9 cellular contexts compared by ENCODE assay signal in genomic region chr2:42722328-42723190, GRCh38. TPM values are rescaled to one million over a fixed set of nuclear protein-coding genes. Genes with fewer than 3 reads are reported as not detected.
A peak's percentile ranks its signal among the peaks of the same experiment; 100 is the strongest.
DNase-seq lines count a peak whose midpoint lies in the region; ATAC-seq lines count a peak whose summit lies in the region.
"Had no signal": no experiment of that assay in that cellular context is flagged by ENCODE, and none has a peak within 500 bp of the region (broad histone marks: within the 10 kb centered on the region; RNA-seq: fewer than 3 reads in every experiment).

No MANE protein-coding gene starts in this region.

- peak overlapping the region; percentile 69 for H3K27ac Mint-ChIP-seq in activated CD4-positive, alpha-beta T cell treated with anti-CD3 and anti-CD28 coated beads for 36 hours
- peak overlapping the region; percentile 45 for H3K27ac Mint-ChIP-seq in activated T-helper 1 cell treated with anti-CD3 and anti-CD28 coated beads, Interleukin-12 subunit alpha, Interleukin-12 subunit beta, Interleukin-2, Interleukin-4 antibody, amounts not matched to agents 30 ng/mL and 10 ng/mL and 1 ng/mL, durations not matched to agents 14 hours and 24 hours and 36 hours
- H3K27ac Mint-ChIP-seq in stimulated activated memory B cell treated with anti-CD40 and anti-IgM and Interleukin-4, amounts not matched to agents 10 μg/mL and 1 μg/mL and 100 μg/mL, for 72 hours: peak overlapping the region; percentile 79
- H3K27ac Mint-ChIP-seq: activated naive CD4-positive, alpha-beta T cell treated with anti-CD3 and anti-CD28 coated beads, Interleukin-2, amount 50 U/mL, for 24 hours had no signal

- H3K9me3 Mint-ChIP-seq in activated CD4-positive, alpha-beta T cell treated with anti-CD3 and anti-CD28 coated beads for 36 hours (ENCODE audit: low read depth): no peaks in the 10 kb centered on the region
- no peaks in the 10 kb centered on the region for H3K9me3 Mint-ChIP-seq in activated T-helper 1 cell treated with anti-CD3 and anti-CD28 coated beads, Interleukin-12 subunit alpha, Interleukin-12 subunit beta, Interleukin-2, Interleukin-4 antibody, amounts not matched to agents 30 ng/mL and 10 ng/mL and 1 ng/mL, durations not matched to agents 14 hours and 24 hours and 36 hours
- no peaks in the 10 kb centered on the region for H3K9me3 Mint-ChIP-seq in stimulated activated memory B cell treated with anti-CD40 and anti-IgM and Interleukin-4, amounts not matched to agents 10 μg/mL and 1 μg/mL and 100 μg/mL, for 72 hours
- H3K9me3 Mint-ChIP-seq: activated naive CD4-positive, alpha-beta T cell treated with anti-CD3 and anti-CD28 coated beads, Interleukin-2, amount 50 U/mL, for 24 hours had no signal

- no peaks in the 10 kb centered on the region for H3K27me3 ChIP-seq in H7 (ENCODE audit: control insufficient read depth, insufficient read depth, low read length)

- in situ Hi-C loops in KBM-7 (cut with MboI; ENCODE audit: low pct_unique_long_range_greater_than_20kb, low sequenced_read_pairs): no loop called here

- H3K36me3 Mint-ChIP-seq in activated CD4-positive, alpha-beta T cell treated with anti-CD3 and anti-CD28 coated beads for 36 hours (ENCODE audit: low read depth): peaks cover 6% of the 10 kb centered on the region
- peaks cover 4% of the 10 kb centered on the region for H3K36me3 Mint-ChIP-seq in activated T-helper 1 cell treated with anti-CD3 and anti-CD28 coated beads, Interleukin-12 subunit alpha, Interleukin-12 subunit beta, Interleukin-2, Interleukin-4 antibody, amounts not matched to agents 30 ng/mL and 10 ng/mL and 1 ng/mL, durations not matched to agents 14 hours and 24 hours and 36 hours (ENCODE audit: low read depth)
- H3K36me3 Mint-ChIP-seq in stimulated activated memory B cell treated with anti-CD40 and anti-IgM and Interleukin-4, amounts not matched to agents 10 μg/mL and 1 μg/mL and 100 μg/mL, for 72 hours: peaks cover 6% of the 10 kb centered on the region

- H3K27me3 Mint-ChIP-seq in activated CD4-positive, alpha-beta T cell treated with anti-CD3 and anti-CD28 coated beads for 36 hours: no peaks in the 10 kb centered on the region
- no peaks in the 10 kb centered on the region for H3K27me3 Mint-ChIP-seq in activated T-helper 1 cell treated with anti-CD3 and anti-CD28 coated beads, Interleukin-12 subunit alpha, Interleukin-12 subunit beta, Interleukin-2, Interleukin-4 antibody, amounts not matched to agents 30 ng/mL and 10 ng/mL and 1 ng/mL, durations not matched to agents 14 hours and 24 hours and 36 hours (ENCODE audit: insufficient read depth)
- no peaks in the 10 kb centered on the region for H3K27me3 Mint-ChIP-seq in stimulated activated memory B cell treated with anti-CD40 and anti-IgM and Interleukin-4, amounts not matched to agents 10 μg/mL and 1 μg/mL and 100 μg/mL, for 72 hours
- H3K27me3 Mint-ChIP-seq: activated naive CD4-positive, alpha-beta T cell treated with anti-CD3 and anti-CD28 coated beads, Interleukin-2, amount 50 U/mL, for 24 hours had no signal

- no peak overlapping the region for H3K4me3 Mint-ChIP-seq in activated CD4-positive, alpha-beta T cell treated with anti-CD3 and anti-CD28 coated beads for 36 hours
- H3K4me3 Mint-ChIP-seq in activated T-helper 1 cell treated with anti-CD3 and anti-CD28 coated beads, Interleukin-12 subunit alpha, Interleukin-12 subunit beta, Interleukin-2, Interleukin-4 antibody, amounts not matched to agents 30 ng/mL and 10 ng/mL and 1 ng/mL, durations not matched to agents 14 hours and 24 hours and 36 hours: peak overlapping the region; percentile 11
- peak overlapping the region; percentile 27 for H3K4me3 Mint-ChIP-seq in stimulated activated memory B cell treated with anti-CD40 and anti-IgM and Interleukin-4, amounts not matched to agents 10 μg/mL and 1 μg/mL and 100 μg/mL, for 72 hours
- H3K4me3 Mint-ChIP-seq: activated naive CD4-positive, alpha-beta T cell treated with anti-CD3 and anti-CD28 coated beads, Interleukin-2, amount 50 U/mL, for 24 hours had no signal

- ATAC-seq in activated CD4-positive, alpha-beta T cell treated with anti-CD3 and anti-CD28 coated beads for 36 hours: peak; percentile 95
- ATAC-seq in GM21737 (IDR thresholded peaks at IDR 0.05; ENCODE audit: unreplicated experiment): peak; percentile 96
- peak; percentile 92 for ATAC-seq in left ventricle myocardium superior
- ATAC-seq in stimulated activated memory B cell treated with anti-CD40 and anti-IgM and Interleukin-4, amounts not matched to agents 10 μg/mL and 1 μg/mL and 100 μg/mL, for 72 hours: peak; percentile 97

- DNase-seq in activated CD4-positive, alpha-beta T cell treated with anti-CD3 and anti-CD28 coated beads for 36 hours: peak; percentile 70
- no peak for DNase-seq in activated CD4-positive, alpha-beta T cell treated with anti-CD3 and anti-CD28 coated beads, Interleukin-2, amount 50 U/mL, for 1 hour
- DNase-seq in KBM-7: peak; percentile 9
- peak; percentile 28 for DNase-seq in activated T-helper 1 cell treated with anti-CD3 and anti-CD28 coated beads, Interleukin-12 subunit alpha, Interleukin-12 subunit beta, Interleukin-2, Interleukin-4 antibody, amounts not matched to agents 30 ng/mL and 10 ng/mL and 1 ng/mL, durations not matched to agents 14 hours and 24 hours and 36 hours (ENCODE audit: low spot score)
- peak; percentile 33 for DNase-seq in left ventricle myocardium superior
- DNase-seq in H7: no peak

- CTCF ChIA-PET in activated CD4-positive, alpha-beta T cell treated with anti-CD3 and anti-CD28 coated beads for 36 hours (lab: Charles Lee): interaction anchor here (0.7 kb wide), 1 partner anchor 9 kb away, joined by 3 read pairs; no protein-coding TSS in a partner anchor

- POLR2A ChIA-PET in activated CD4-positive, alpha-beta T cell treated with anti-CD3 and anti-CD28 coated beads for 36 hours (lab: Charles Lee): no interaction called here

- intact Hi-C loops in activated CD4-positive, alpha-beta T cell treated with anti-CD3 and anti-CD28 coated beads for 36 hours (cut with DNase I, micrococcal nuclease): no loop called here
- intact Hi-C loops in activated T-helper 1 cell treated with anti-CD3 and anti-CD28 coated beads, Interleukin-12 subunit alpha, Interleukin-12 subunit beta, Interleukin-2, Interleukin-4 antibody, amounts not matched to agents 30 ng/mL and 10 ng/mL and 1 ng/mL, durations not matched to agents 14 hours and 24 hours and 36 hours (cut with micrococcal nuclease): loop anchor here (1.0 to 10.0 kb wide), 3 partner anchors 70 to 702 kb away; partner anchors contain the start of gene HAAO
- intact Hi-C loops in left ventricle myocardium superior (cut with micrococcal nuclease): no loop called here

- peaks cover 20% of the 10 kb centered on the region for H3K4me1 Mint-ChIP-seq in activated CD4-positive, alpha-beta T cell treated with anti-CD3 and anti-CD28 coated beads for 36 hours
- peaks cover 13% of the 10 kb centered on the region for H3K4me1 Mint-ChIP-seq in activated T-helper 1 cell treated with anti-CD3 and anti-CD28 coated beads, Interleukin-12 subunit alpha, Interleukin-12 subunit beta, Interleukin-2, Interleukin-4 antibody, amounts not matched to agents 30 ng/mL and 10 ng/mL and 1 ng/mL, durations not matched to agents 14 hours and 24 hours and 36 hours (ENCODE audit: low read depth)
- peaks cover 12% of the 10 kb centered on the region for H3K4me1 Mint-ChIP-seq in stimulated activated memory B cell treated with anti-CD40 and anti-IgM and Interleukin-4, amounts not matched to agents 10 μg/mL and 1 μg/mL and 100 μg/mL, for 72 hours
- H3K4me1 Mint-ChIP-seq: activated naive CD4-positive, alpha-beta T cell treated with anti-CD3 and anti-CD28 coated beads, Interleukin-2, amount 50 U/mL, for 24 hours had no signal

- no peaks in the 10 kb centered on the region for H3K36me3 ChIP-seq in H7 (replicated peaks; ENCODE audit: control insufficient read depth, insufficient read depth, low read length)

- H3K4me3 ChIP-seq in H7 (ENCODE audit: insufficient read depth, low read depth, low read length): no peak overlapping the region

RNA-seq across cellular contexts. Expression of gene OXER1, which starts 41.4 kb away (rescaled TPM):
- total RNA-seq in activated CD4-positive, alpha-beta T cell treated with anti-CD3 and anti-CD28 coated beads for 36 hours: under 1 TPM; 0.14 to 0.23 TPM
- total RNA-seq in activated T-helper 1 cell treated with anti-CD3 and anti-CD28 coated beads, Interleukin-12 subunit alpha, Interleukin-12 subunit beta, Interleukin-2, Interleukin-4 antibody, amounts not matched to agents 30 ng/mL and 10 ng/mL and 1 ng/mL, durations not matched to agents 14 hours and 24 hours and 36 hours: 0.12 and 0.21 TPM in 2 replicates
- total RNA-seq in left ventricle myocardium superior: 0.74 TPM
- 0.69 and 2.4 TPM in 2 replicates for total RNA-seq in H7 (2014; rRNA removed; shearing (Covaris generic))

Comparison
In these comparisons a context has a peak if more than half of its experiments do, and no peak if none do; other contexts are left out.
1. DNase-seq: peak in activated CD4-positive, alpha-beta T cell treated with anti-CD3 and anti-CD28 coated beads for 36 hours (single experiment), KBM-7 (single experiment), activated T-helper 1 cell treated with anti-CD3 and anti-CD28 coated beads, Interleukin-12 subunit alpha, Interleukin-12 subunit beta, Interleukin-2, Interleukin-4 antibody, amounts not matched to agents 30 ng/mL and 10 ng/mL and 1 ng/mL, durations not matched to agents 14 hours and 24 hours and 36 hours (single experiment) and left ventricle myocardium superior (single experiment); none in activated CD4-positive, alpha-beta T cell treated with anti-CD3 and anti-CD28 coated beads, Interleukin-2, amount 50 U/mL, for 1 hour (single experiment) and H7 (single experiment).
2. Peak in every context shown above with its lines, with median percentiles within 50 percentile points of each other: ATAC-seq and H3K27ac Mint-ChIP-seq.